In genomic region chr22:17792854-17793434, GRCh38 we compare ENCODE assay signal across 23 cellular contexts. TPM values are rescaled to one million over a fixed set of nuclear protein-coding genes. Genes with fewer than 3 reads are reported as not detected.
DNase-seq lines count a peak whose midpoint lies in the region; ATAC-seq, FAIRE-seq and TF ChIP-seq lines count a peak whose summit lies in the region.
"Had no signal": no experiment of that assay in that cellular context is flagged by ENCODE, and none has a peak within 500 bp of the region (broad histone marks: within the 10 kb centered on the region; RNA-seq: fewer than 3 reads in every experiment).

No MANE protein-coding gene starts in this region.

- H3K36me3 Mint-ChIP-seq in activated naive CD8-positive, alpha-beta T cell treated with anti-CD3 and anti-CD28 coated beads, Interleukin-2, amount 50 U/mL, for 24 hours (ENCODE audit: low read depth) = peaks cover 3% of the 10 kb centered on the region
- peaks cover 1% of the 10 kb centered on the region for H3K36me3 Mint-ChIP-seq in activated naive CD8-positive, alpha-beta T cell treated with anti-CD3 and anti-CD28 coated beads for 36 hours
- H3K36me3 Mint-ChIP-seq in activated B cell treated with CpG ODN at 0.5 μM for 24 hours (ENCODE audit: low read depth) = peaks cover 57% of the 10 kb centered on the region
- H3K36me3 Mint-ChIP-seq in neural crest cell (ENCODE audit: low read depth) = peaks cover 2% of the 10 kb centered on the region

- CTCF ChIA-PET in activated B cell treated with CpG ODN at 0.5 μM for 24 hours (lab: Charles Lee) = no interaction called here

- H3K9me3 ChIP-seq in thyroid gland (no peaks in the 10 kb centered on the region), ovary (no peaks in the 10 kb centered on the region)

- no peak overlapping the region for H3K27ac ChIP-seq in thyroid gland
- H3K27ac ChIP-seq in ovary = no peak overlapping the region
- H3K27ac ChIP-seq: 22Rv1 had no signal

- DNase-seq in activated naive CD8-positive, alpha-beta T cell treated with anti-CD3 and anti-CD28 coated beads, Interleukin-2, amount 50 U/mL, for 24 hours = no peak
- no peak for DNase-seq in activated naive CD8-positive, alpha-beta T cell treated with anti-CD3 and anti-CD28 coated beads for 36 hours
- no peak for DNase-seq in activated B cell treated with CpG ODN at 0.5 μM for 24 hours
- no peak for DNase-seq in neural crest cell (ENCODE audit: low read depth, low spot score)
- peak; percentile 25 to 39 for DNase-seq in thyroid gland
- no peak for DNase-seq in ovary
- no peak for DNase-seq in GM12892 (ENCODE audit: insufficient read length)
- DNase-seq: CD4-positive, CD25-positive, alpha-beta regulatory T cell; COR-L47; DMS 273 treated with DMSO at 0.1 percent for 48 hours; Karpas-422; NCI-H1417 treated with DMSO at 0.1 percent for 48 hours; NCI-H187 treated with DMSO at 0.1 percent for 48 hours; NCI-H2227 treated with DMSO at 0.1 percent for 48 hours; NCI-H510A treated with DMSO at 0.1 percent for 48 hours; NCI-H774; OCI-M1; Right ventricle myocardium superior had no signal

- no peaks in the 10 kb centered on the region for H3K27me3 ChIP-seq in thyroid gland
- H3K27me3 ChIP-seq in ovary = no peaks in the 10 kb centered on the region

- TF ChIP-seq CTCF in activated B cell treated with CpG ODN at 0.5 μM for 24 hours (IDR thresholded peaks at IDR 0.05) (no peak), neural crest cell (conservative IDR thresholded peaks at IDR 0.05) (no peak), thyroid gland (IDR thresholded peaks at IDR 0.05) (no peak), ovary (IDR thresholded peaks at IDR 0.05) (no peak)

- no peaks in the 10 kb centered on the region for H3K27me3 Mint-ChIP-seq in activated naive CD8-positive, alpha-beta T cell treated with anti-CD3 and anti-CD28 coated beads, Interleukin-2, amount 50 U/mL, for 24 hours
- H3K27me3 Mint-ChIP-seq in activated naive CD8-positive, alpha-beta T cell treated with anti-CD3 and anti-CD28 coated beads for 36 hours = no peaks in the 10 kb centered on the region
- H3K27me3 Mint-ChIP-seq in activated B cell treated with CpG ODN at 0.5 μM for 24 hours = no peaks in the 10 kb centered on the region
- H3K27me3 Mint-ChIP-seq in neural crest cell (ENCODE audit: low read depth) = no peaks in the 10 kb centered on the region
- H3K27me3 Mint-ChIP-seq: CD4-positive, CD25-positive, alpha-beta regulatory T cell had no signal

- POLR2A ChIA-PET in activated B cell treated with CpG ODN at 0.5 μM for 24 hours (lab: Charles Lee) = no interaction called here

- H3K9me3 Mint-ChIP-seq in activated naive CD8-positive, alpha-beta T cell treated with anti-CD3 and anti-CD28 coated beads, Interleukin-2, amount 50 U/mL, for 24 hours = no peaks in the 10 kb centered on the region
- H3K9me3 Mint-ChIP-seq in activated naive CD8-positive, alpha-beta T cell treated with anti-CD3 and anti-CD28 coated beads for 36 hours = no peaks in the 10 kb centered on the region
- H3K9me3 Mint-ChIP-seq in activated B cell treated with CpG ODN at 0.5 μM for 24 hours (no peaks in the 10 kb centered on the region), neural crest cell (no peaks in the 10 kb centered on the region)
- H3K9me3 Mint-ChIP-seq: CD4-positive, CD25-positive, alpha-beta regulatory T cell; GM23338 had no signal

- H3K4me1 Mint-ChIP-seq in activated naive CD8-positive, alpha-beta T cell treated with anti-CD3 and anti-CD28 coated beads, Interleukin-2, amount 50 U/mL, for 24 hours = peaks cover 12% of the 10 kb centered on the region
- peaks cover 5% of the 10 kb centered on the region for H3K4me1 Mint-ChIP-seq in activated naive CD8-positive, alpha-beta T cell treated with anti-CD3 and anti-CD28 coated beads for 36 hours
- H3K4me1 Mint-ChIP-seq in activated B cell treated with CpG ODN at 0.5 μM for 24 hours = peaks cover 48% of the 10 kb centered on the region
- H3K4me1 Mint-ChIP-seq in neural crest cell = peaks cover 6% of the 10 kb centered on the region
- H3K4me1 Mint-ChIP-seq: CD4-positive, CD25-positive, alpha-beta regulatory T cell had no signal

- TF ChIP-seq EP300 in ovary (IDR thresholded peaks at IDR 0.05) = no peak

- no peak for FAIRE-seq in GM12892 (lab: Jason Lieb, UNC)
- FAIRE-seq: G401.6 had no signal

- intact Hi-C loops in activated B cell treated with CpG ODN at 0.5 μM for 24 hours (cut with micrococcal nuclease) = no loop called here
- intact Hi-C loops in thyroid gland (cut with DNase I) = no loop called here
- intact Hi-C loops in ovary (cut with DNase I) = no loop called here

- WGBS in thyroid gland, 2 donors = 72 to 79% methylated on average over 18 of the region's 29 CpGs
- WGBS in ovary, 3 donors = 85 to 88% (median 87%) methylated on average over 29 of the region's 29 CpGs

- no peaks in the 10 kb centered on the region for H3K4me1 ChIP-seq in thyroid gland
- H3K4me1 ChIP-seq in ovary (ENCODE audit: insufficient read depth) = no peaks in the 10 kb centered on the region

- TF ChIP-seq POLR2A in thyroid gland (IDR thresholded peaks at IDR 0.05) = no peak
- TF ChIP-seq POLR2A in ovary (IDR thresholded peaks at IDR 0.05) = no peak
- no peak for TF ChIP-seq POLR2A in GM12892 (IDR thresholded peaks at IDR 0.05; ENCODE audit: low read depth, low read length)

- H3K27ac Mint-ChIP-seq in activated naive CD8-positive, alpha-beta T cell treated with anti-CD3 and anti-CD28 coated beads, Interleukin-2, amount 50 U/mL, for 24 hours = no peak overlapping the region
- H3K27ac Mint-ChIP-seq in activated naive CD8-positive, alpha-beta T cell treated with anti-CD3 and anti-CD28 coated beads for 36 hours = no peak overlapping the region
- peak overlapping the region; percentile 68 for H3K27ac Mint-ChIP-seq in activated B cell treated with CpG ODN at 0.5 μM for 24 hours
- H3K27ac Mint-ChIP-seq in neural crest cell (ENCODE audit: unreplicated experiment) = peak overlapping the region; percentile 17
- H3K27ac Mint-ChIP-seq: GM23338 had no signal

- peaks cover 3 to 10% of the 10 kb centered on the region in 2 donors for H3K36me3 ChIP-seq in thyroid gland
- no peaks in the 10 kb centered on the region for H3K36me3 ChIP-seq in ovary

- H3K4me3 ChIP-seq in thyroid gland (replicated peaks in 1 of 3) = no peak overlapping the region
- H3K4me3 ChIP-seq in ovary = no peak overlapping the region
- H3K4me3 ChIP-seq: GM23338 had no signal

- no peak overlapping the region for H3K4me3 Mint-ChIP-seq in activated naive CD8-positive, alpha-beta T cell treated with anti-CD3 and anti-CD28 coated beads, Interleukin-2, amount 50 U/mL, for 24 hours
- H3K4me3 Mint-ChIP-seq in activated naive CD8-positive, alpha-beta T cell treated with anti-CD3 and anti-CD28 coated beads for 36 hours = no peak overlapping the region
- H3K4me3 Mint-ChIP-seq in activated B cell treated with CpG ODN at 0.5 μM for 24 hours (no peak overlapping the region), neural crest cell (no peak overlapping the region)
- H3K4me3 Mint-ChIP-seq: CD4-positive, CD25-positive, alpha-beta regulatory T cell; GM23338 had no signal

- peak; percentile 6 for ATAC-seq in activated naive CD8-positive, alpha-beta T cell treated with anti-CD3 and anti-CD28 coated beads, Interleukin-2, amount 50 U/mL, for 24 hours
- ATAC-seq in activated B cell treated with CpG ODN at 0.5 μM for 24 hours (ENCODE audit: low read depth) = no peak
- no peak for ATAC-seq in HG02623 (IDR thresholded peaks at IDR 0.05; ENCODE audit: unreplicated experiment)
- ATAC-seq: HCT116 had no signal

RNA-seq across cellular contexts. Expression of gene BID, which starts 18.7 kb away (rescaled TPM):
- total RNA-seq in activated naive CD8-positive, alpha-beta T cell treated with anti-CD3 and anti-CD28 coated beads for 36 hours = 10 to 100 TPM; 19.6 to 22.0 TPM
- 78.9 and 81.4 TPM in 2 replicates for total RNA-seq in activated B cell treated with CpG ODN at 0.5 μM for 24 hours
- total RNA-seq in neural crest cell = 26.5 TPM in 2 replicates
- total RNA-seq in thyroid gland = 10 to 100 TPM in 3 of 4 donors, 1 to 10 TPM in 1; 4.6 to 18.3 (median 14.9) TPM
- 1 to 10 TPM; 3.2 to 9.2 (median 5.4) TPM for total RNA-seq in ovary
- polyA plus RNA-seq in ovary = 10 to 100 TPM in 1 of 2 donors, 1 to 10 TPM in 1; 9.7 to 13.8 TPM
- polyA plus RNA-seq in GM12892 (2012; ENCODE audit: missing spikeins) = 93.1 TPM

Comparison
In these comparisons a context has a peak if more than half of its experiments do, and no peak if none do; other contexts are left out.
1. DNase-seq: peak in thyroid gland (2 of 2); none in activated naive CD8-positive, alpha-beta T cell treated with anti-CD3 and anti-CD28 coated beads, Interleukin-2, amount 50 U/mL, for 24 hours (single experiment), activated naive CD8-positive, alpha-beta T cell treated with anti-CD3 and anti-CD28 coated beads for 36 hours (single experiment), activated B cell treated with CpG ODN at 0.5 μM for 24 hours (single experiment), neural crest cell (single experiment), ovary (0 of 5) and GM12892 (single experiment).
2. H3K27ac Mint-ChIP-seq: peak in activated B cell treated with CpG ODN at 0.5 μM for 24 hours (single experiment) and neural crest cell (single experiment); none in activated naive CD8-positive, alpha-beta T cell treated with anti-CD3 and anti-CD28 coated beads, Interleukin-2, amount 50 U/mL, for 24 hours (single experiment) and activated naive CD8-positive, alpha-beta T cell treated with anti-CD3 and anti-CD28 coated beads for 36 hours (single experiment).